ENCODE assay signal across 8 cellular contexts in the genomic region with DNA sequence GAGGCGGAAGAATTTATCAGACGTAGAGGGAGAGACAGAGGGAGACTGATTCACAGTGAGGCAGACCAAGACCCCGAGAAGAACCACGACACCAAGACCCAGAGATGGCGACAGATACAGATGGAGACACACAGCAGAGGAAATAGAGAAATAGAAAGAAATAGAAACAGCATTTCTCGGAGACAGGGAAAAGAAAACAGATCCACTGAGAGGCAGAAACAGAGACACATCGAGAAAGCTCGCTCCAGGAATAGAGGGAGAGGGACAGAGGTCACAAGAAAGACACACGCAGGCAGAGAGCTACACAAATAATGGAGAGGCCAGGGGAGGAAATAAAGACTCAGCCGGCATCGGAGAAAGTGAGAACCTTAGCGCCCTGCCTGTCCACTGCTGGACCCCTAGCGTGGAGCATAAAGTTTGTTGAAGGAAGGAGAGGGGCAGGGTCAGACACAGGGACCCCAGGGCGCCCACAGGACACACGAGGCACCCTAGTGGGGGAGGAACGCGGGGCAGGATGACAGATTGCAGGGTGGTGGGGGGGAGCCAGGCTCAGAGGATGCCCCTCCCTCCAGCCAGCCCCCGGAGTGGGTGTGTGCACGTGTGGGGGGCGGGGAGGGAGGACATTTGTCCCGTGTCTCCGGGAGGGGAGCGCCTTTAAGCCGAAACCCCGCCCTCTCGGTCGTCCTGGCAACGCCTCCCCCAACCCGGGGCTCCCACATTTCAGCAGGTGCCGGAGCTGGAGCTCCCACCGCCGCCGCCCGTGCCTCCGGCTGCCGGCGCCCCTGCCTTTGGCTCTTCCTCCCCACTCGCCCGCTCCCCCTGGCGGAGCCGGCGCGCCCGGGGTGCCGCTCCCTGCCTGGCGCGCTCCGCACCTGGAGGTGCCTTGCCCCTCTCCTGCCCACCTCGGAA. TPM values are rescaled to one million over a fixed set of nuclear protein-coding genes. Genes with fewer than 3 reads are reported as not detected.
A peak's percentile ranks its signal among the peaks of the same experiment; 100 is the strongest.
DNase-seq lines count a peak whose midpoint lies in the region; TF ChIP-seq lines count a peak whose summit lies in the region.

A gene (plus strand): TSS at position 716 of the 909 bp plus-strand sequence. CDS start 298 bp downstream, outside the sequence.

- H3K4me1 Mint-ChIP-seq in MCF 10A (ENCODE audit: insufficient read depth, unreplicated experiment): no peaks in the 10 kb centered on the region

- no peak within 1 kb of the TSS for H3K4me3 Mint-ChIP-seq in MCF 10A (ENCODE audit: unreplicated experiment)

- intact Hi-C loops in MCF 10A (cut with micrococcal nuclease): loop anchor here (5.0 kb wide), 1 partner anchor 39 kb away; no protein-coding TSS in a partner anchor

- POLR2A ChIA-PET in MCF 10A (lab: Yijun Ruan, JAX): no interaction called here

- peaks cover 14% of the 10 kb centered on the region for H3K36me3 Mint-ChIP-seq in MCF 10A (ENCODE audit: insufficient read depth, unreplicated experiment)

- peak; percentile 44 for TF ChIP-seq CTCF in MCF 10A (IDR thresholded peaks at IDR 0.05; ENCODE audit: unreplicated experiment)

- no peaks in the 10 kb centered on the region for H3K27me3 Mint-ChIP-seq in MCF 10A (ENCODE audit: insufficient read depth, unreplicated experiment)

- peak; percentile 32 to 37 for DNase-seq in NOMO-1 (lab: John Stamatoyannopoulos, UW; ENCODE audit: unreplicated experiment in 2 of 2)
- DNase-seq in NOMO-1 treated with dmso at 0.1 percent for 144 hours (lab: John Stamatoyannopoulos, UW; ENCODE audit: unreplicated experiment): no peak
- peak; percentile 47 to 71 (median 56) for DNase-seq in T-helper 1 cell
- peak; percentile 35 for DNase-seq in MCF 10A (ENCODE audit: unreplicated experiment)
- peak; percentile 86 for DNase-seq in left kidney (ENCODE audit: low read depth, low spot score)
- peak; percentile 61 for DNase-seq in stimulated activated CD8-positive, alpha-beta memory T cell treated with anti-CD3 and anti-CD28 coated beads, Interleukin-4, amount 100 ng/mL, for 48 hours
- DNase-seq in NCI-H2081 treated with DMSO at 0.1 percent for 48 hours (lab: John Stamatoyannopoulos, UW): no peak
- DNase-seq in NCI-H1092 (lab: John Stamatoyannopoulos, UW): no peak

- H3K27ac Mint-ChIP-seq in MCF 10A (ENCODE audit: low read depth, unreplicated experiment): no peak within 1 kb of the TSS

- BruUV-seq in MCF 10A (replicated peaks; lab: Mats Ljungman, UMichigan): no TSS peak

- H3K9me3 Mint-ChIP-seq in MCF 10A (ENCODE audit: unreplicated experiment): no peaks in the 10 kb centered on the region

- CTCF ChIA-PET in MCF 10A (lab: Yijun Ruan, JAX): interaction anchor here (0.6 to 2.6 kb wide), 13 partner anchors 10 to 1801 kb away, joined by 3 to 12 read pairs (median 3); no protein-coding TSS in a partner anchor

RNA-seq across cellular contexts. Expression of the gene that starts here (rescaled TPM):
- not detected in 2 replicates for total RNA-seq in MCF 10A (2022)

Comparison
In these comparisons a context has a peak if more than half of its experiments do, and no peak if none do; other contexts are left out.
1. DNase-seq: peak in NOMO-1 (2 of 2), T-helper 1 cell (5 of 5), left kidney (single experiment) and stimulated activated CD8-positive, alpha-beta memory T cell treated with anti-CD3 and anti-CD28 coated beads, Interleukin-4, amount 100 ng/mL, for 48 hours (single experiment); none in NOMO-1 treated with dmso at 0.1 percent for 144 hours (single experiment), NCI-H2081 treated with DMSO at 0.1 percent for 48 hours (single experiment) and NCI-H1092 (single experiment).
2. Peak in DNase-seq in MCF 10A; RNA of the gene not detected or under 1 TPM.